In genomic region chr6:99868074-99868702, GRCh38 we compare ENCODE assay signal across 8 cellular contexts.
DNase-seq lines count a peak whose midpoint lies in the region; ATAC-seq and TF ChIP-seq lines count a peak whose summit lies in the region.

No MANE protein-coding gene starts in this region.

- H3K27me3 ChIP-seq in body of pancreas = no peaks in the 10 kb centered on the region
- peaks cover 12% of the 10 kb centered on the region for H3K27me3 ChIP-seq in iPS-20b (ENCODE audit: insufficient read depth, low read length)

- H3K4me1 ChIP-seq in body of pancreas (no peaks in the 10 kb centered on the region), iPS-20b (ENCODE audit: insufficient read depth, low read length) (peaks cover 5% of the 10 kb centered on the region; the same call in 1 of the 2 replicates)

- no peak overlapping the region for H3K9ac ChIP-seq in iPS-20b (ENCODE audit: low read depth, low read length)

- no peak for TF ChIP-seq POLR2A in GM18505 (IDR thresholded peaks at IDR 0.05; ENCODE audit: borderline replicate concordance, extremely low read depth, insufficient read depth, insufficient read length)
- TF ChIP-seq POLR2A in body of pancreas (IDR thresholded peaks at IDR 0.05) = no peak

- WGBS in body of pancreas, 2 donors = 4 to 5% methylated on average over 13 of the region's 13 CpGs

- intact Hi-C loops in body of pancreas (cut with DNase I) = no loop called here

- no peak overlapping the region for H3K27ac ChIP-seq in 22Rv1
- no peak overlapping the region for H3K27ac ChIP-seq in body of pancreas
- no peak overlapping the region for H3K27ac ChIP-seq in iPS-20b (ENCODE audit: low read length)

- H3K36me3 ChIP-seq in body of pancreas (replicated peaks in 1 of 2; ENCODE audit: insufficient read depth in 1 of 2, low read depth in 2 of 2) (no peaks in the 10 kb centered on the region), iPS-20b (ENCODE audit: insufficient read depth, low read depth, low read length) (no peaks in the 10 kb centered on the region)

- ATAC-seq in GM18505 (IDR thresholded peaks at IDR 0.05; ENCODE audit: unreplicated experiment) = peak; percentile 94
- peak; percentile 89 for ATAC-seq in HG02973 (IDR thresholded peaks at IDR 0.05; ENCODE audit: unreplicated experiment)
- peak; percentile 77 for ATAC-seq in body of pancreas

- DNase-seq in NCI-H1694 treated with DMSO at 0.1 percent for 48 hours (lab: John Stamatoyannopoulos, UW) (peak; percentile 86), T1000 (lab: John Stamatoyannopoulos, UW) (peak; percentile 37), body of pancreas (peak; percentile 75 to 86 (median 80))
- DNase-seq in stimulated activated CD4-positive, alpha-beta T cell treated with anti-CD3 and anti-CD28 coated beads, Interleukin-12 subunit alpha, Interleukin-12 subunit beta, amount 100 ng/mL, for 48 hours (ENCODE audit: low read depth in 2 of 3, low spot score in 1 of 3) = peak; percentile 44 to 69 (median 56)

- H3K4me3 ChIP-seq in body of pancreas (no peak overlapping the region), iPS-20b (ENCODE audit: low read length) (peak overlapping the region; percentile 45)

- H3K9me3 ChIP-seq in body of pancreas (no peaks in the 10 kb centered on the region), iPS-20b (ENCODE audit: insufficient read depth, low read depth, low read length) (no peaks in the 10 kb centered on the region)

- peak; percentile 87 for TF ChIP-seq CTCF in 22Rv1 (IDR thresholded peaks at IDR 0.05)
- TF ChIP-seq CTCF in body of pancreas (IDR thresholded peaks at IDR 0.05) = peak; percentile 53 to 86 (median 85)
